In the genomic region with DNA sequence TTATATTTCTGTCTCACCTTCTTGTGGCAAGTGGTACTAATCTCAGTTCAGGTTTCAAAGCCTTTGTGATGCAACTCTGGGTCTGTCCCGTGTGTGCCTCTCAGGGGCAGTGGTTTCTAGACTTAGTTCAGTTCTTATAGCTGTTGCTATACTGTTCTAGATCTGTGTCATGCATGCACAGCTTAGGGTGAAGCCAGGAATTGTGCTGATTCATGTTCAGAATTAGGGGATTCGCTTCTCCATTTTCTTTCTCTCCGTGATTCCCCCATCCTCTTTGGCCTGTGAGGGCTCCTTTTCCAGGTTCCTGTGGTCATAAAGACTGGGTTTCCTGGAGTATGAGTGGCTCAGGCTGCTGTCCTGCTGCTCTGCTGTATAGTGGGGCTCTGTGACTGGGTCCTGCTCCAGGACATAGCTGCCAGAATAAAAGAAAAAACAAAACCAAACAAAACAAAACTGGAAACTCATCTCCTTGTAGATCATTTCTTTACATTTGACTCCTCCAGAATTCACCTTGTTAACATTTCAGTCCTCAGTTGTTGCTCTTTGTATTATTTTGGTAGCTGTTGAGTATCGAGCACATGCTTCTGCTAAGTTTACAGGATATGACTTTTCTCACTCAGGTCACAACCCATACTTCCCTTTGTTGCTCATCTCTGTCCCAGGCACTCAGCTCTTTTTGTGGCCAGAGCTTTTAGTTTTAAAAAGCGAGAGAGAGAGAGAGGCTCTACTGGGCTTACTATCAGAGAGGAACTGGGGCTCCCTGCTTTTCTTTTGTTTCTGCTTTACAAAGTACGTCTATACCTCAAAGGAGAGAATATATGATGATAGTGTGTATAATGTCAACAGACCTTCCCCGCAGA, we compare ENCODE assay signal across 1 cellular context.
TF ChIP-seq lines count a peak whose summit lies in the region.

No MANE protein-coding gene starts in this region.

TF ChIP-seq in K562, 482 proteins besides CTCF, POLR2A, EP300 and RAD21 (continued from another document and continues in another):
- TF ChIP-seq, protein P1, sequence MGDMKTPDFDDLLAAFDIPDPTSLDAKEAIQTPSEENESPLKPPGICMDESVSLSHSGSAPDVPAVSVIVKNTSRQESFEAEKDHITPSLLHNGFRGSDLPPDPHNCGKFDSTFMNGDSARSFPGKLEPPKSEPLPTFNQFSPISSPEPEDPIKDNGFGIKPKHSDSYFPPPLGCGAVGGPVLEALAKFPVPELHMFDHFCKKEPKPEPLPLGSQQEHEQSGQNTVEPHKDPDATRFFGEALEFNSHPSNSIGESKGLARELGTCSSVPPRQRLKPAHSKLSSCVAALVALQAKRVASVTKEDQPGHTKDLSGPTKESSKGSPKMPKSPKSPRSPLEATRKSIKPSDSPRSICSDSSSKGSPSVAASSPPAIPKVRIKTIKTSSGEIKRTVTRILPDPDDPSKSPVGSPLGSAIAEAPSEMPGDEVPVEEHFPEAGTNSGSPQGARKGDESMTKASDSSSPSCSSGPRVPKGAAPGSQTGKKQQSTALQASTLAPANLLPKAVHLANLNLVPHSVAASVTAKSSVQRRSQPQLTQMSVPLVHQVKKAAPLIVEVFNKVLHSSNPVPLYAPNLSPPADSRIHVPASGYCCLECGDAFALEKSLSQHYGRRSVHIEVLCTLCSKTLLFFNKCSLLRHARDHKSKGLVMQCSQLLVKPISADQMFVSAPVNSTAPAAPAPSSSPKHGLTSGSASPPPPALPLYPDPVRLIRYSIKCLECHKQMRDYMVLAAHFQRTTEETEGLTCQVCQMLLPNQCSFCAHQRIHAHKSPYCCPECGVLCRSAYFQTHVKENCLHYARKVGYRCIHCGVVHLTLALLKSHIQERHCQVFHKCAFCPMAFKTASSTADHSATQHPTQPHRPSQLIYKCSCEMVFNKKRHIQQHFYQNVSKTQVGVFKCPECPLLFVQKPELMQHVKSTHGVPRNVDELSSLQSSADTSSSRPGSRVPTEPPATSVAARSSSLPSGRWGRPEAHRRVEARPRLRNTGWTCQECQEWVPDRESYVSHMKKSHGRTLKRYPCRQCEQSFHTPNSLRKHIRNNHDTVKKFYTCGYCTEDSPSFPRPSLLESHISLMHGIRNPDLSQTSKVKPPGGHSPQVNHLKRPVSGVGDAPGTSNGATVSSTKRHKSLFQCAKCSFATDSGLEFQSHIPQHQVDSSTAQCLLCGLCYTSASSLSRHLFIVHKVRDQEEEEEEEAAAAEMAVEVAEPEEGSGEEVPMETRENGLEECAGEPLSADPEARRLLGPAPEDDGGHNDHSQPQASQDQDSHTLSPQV (IDR thresholded peaks at IDR 0.05) = peak; percentile 55; the same call in 1 of the 2 replicates
- TF ChIP-seq NFATC3 (IDR thresholded peaks at IDR 0.05) (no peak), PRMT5 (CRISPR knock-in tag; IDR thresholded peaks at IDR 0.05) (no peak), SMAD4 (CRISPR knock-in tag; conservative IDR thresholded peaks at IDR 0.05) (no peak), PHB (CRISPR knock-in tag; IDR thresholded peaks at IDR 0.05) (no peak), LARP7 (IDR thresholded peaks at IDR 0.05) (no peak), BRF1 (IDR thresholded peaks at IDR 0.05; ENCODE audit: borderline replicate concordance, extremely low read depth, insufficient read length) (no peak), FOXK1 (CRISPR knock-in tag; IDR thresholded peaks at IDR 0.05; ENCODE audit: borderline replicate concordance) (no peak), NFIX (CRISPR knock-in tag; IDR thresholded peaks at IDR 0.05; ENCODE audit: low read depth) (no peak), CREB5 (CRISPR knock-in tag; IDR thresholded peaks at IDR 0.05) (no peak), OTX1 (CRISPR knock-in tag; IDR thresholded peaks at IDR 0.05) (no peak), RBM15 (IDR thresholded peaks at IDR 0.05; ENCODE audit: insufficient read depth, low read length) (no peak), ZNF121 (CRISPR knock-in tag; conservative IDR thresholded peaks at IDR 0.05) (no peak), ETV5 (CRISPR knock-in tag; IDR thresholded peaks at IDR 0.05; ENCODE audit: low read depth) (no peak), ZNF239 (CRISPR knock-in tag; IDR thresholded peaks at IDR 0.05) (no peak), MEIS2 (IDR thresholded peaks at IDR 0.05; ENCODE audit: partially characterized antibody) (no peak), ZNF143 (CRISPR knock-in tag; IDR thresholded peaks at IDR 0.05) (no peak), SMARCE1 (IDR thresholded peaks at IDR 0.05) (peak; percentile 28; the same call in 1 of the 2 replicates), SRSF1 (IDR thresholded peaks at IDR 0.05; ENCODE audit: low read depth, low read length) (no peak), ZNF124 (CRISPR knock-in tag; IDR thresholded peaks at IDR 0.05) (no peak), ZNF551 (CRISPR knock-in tag; IDR thresholded peaks at IDR 0.05) (no peak), CBX2 (IDR thresholded peaks at IDR 0.05; ENCODE audit: insufficient read depth, low read length, poor library complexity, severe bottlenecking) (no peak), TSC22D4 (tag; IDR thresholded peaks at IDR 0.05) (no peak), CBFB (CRISPR knock-in tag; IDR thresholded peaks at IDR 0.05) (no peak), TFAP4 (CRISPR knock-in tag; IDR thresholded peaks at IDR 0.05; ENCODE audit: borderline replicate concordance) (no peak), SUPT5H (IDR thresholded peaks at IDR 0.05) (no peak), EHMT2 (IDR thresholded peaks at IDR 0.05) (no peak), HMGN3 (IDR thresholded peaks at IDR 0.05; ENCODE audit: borderline replicate concordance, extremely low read depth, insufficient read length, low read depth, low read length) (no peak), SLC30A9 (CRISPR knock-in tag; IDR thresholded peaks at IDR 0.05) (no peak), REST (CRISPR knock-in tag; IDR thresholded peaks at IDR 0.05; ENCODE audit: low read depth) (no peak), BCLAF1 (IDR thresholded peaks at IDR 0.05; ENCODE audit: borderline replicate concordance in 1 of 2, control insufficient read depth in 1 of 2, low read depth in 2 of 2, low read length in 1 of 2) (no peak), ETS2 (tag; IDR thresholded peaks at IDR 0.05; ENCODE audit: borderline replicate concordance, poor library complexity, severe bottlenecking) (no peak), ZNF282 (CRISPR knock-in tag; IDR thresholded peaks at IDR 0.05) (no peak), ZSCAN32 (CRISPR knock-in tag; IDR thresholded peaks at IDR 0.05) (no peak), RBFOX2 (IDR thresholded peaks at IDR 0.05; ENCODE audit: low read depth, low read length) (no peak), CAMTA2 (CRISPR knock-in tag; conservative IDR thresholded peaks at IDR 0.05) (no peak), ZNF717 (CRISPR knock-in tag; IDR thresholded peaks at IDR 0.05) (no peak), ZNF347 (CRISPR knock-in tag; IDR thresholded peaks at IDR 0.05; ENCODE audit: low read depth) (no peak), POLR2AphosphoS2 (IDR thresholded peaks at IDR 0.05; ENCODE audit: low read length) (no peak), DDX20 (tag; IDR thresholded peaks at IDR 0.05; ENCODE audit: low read depth) (no peak), E2F3 (CRISPR knock-in tag; IDR thresholded peaks at IDR 0.05) (no peak), RB1 (IDR thresholded peaks at IDR 0.05; ENCODE audit: low read depth) (no peak), ZNF785 (CRISPR knock-in tag; IDR thresholded peaks at IDR 0.05) (no peak), KLF1 (tag; IDR thresholded peaks at IDR 0.05) (no peak), HDAC3 (IDR thresholded peaks at IDR 0.05; ENCODE audit: borderline replicate concordance, partially characterized antibody) (no peak), POLR3G (IDR thresholded peaks at IDR 0.05; ENCODE audit: extremely low read depth, insufficient read length, insufficient replicate concordance) (no peak)
- TF ChIP-seq, protein P2, sequence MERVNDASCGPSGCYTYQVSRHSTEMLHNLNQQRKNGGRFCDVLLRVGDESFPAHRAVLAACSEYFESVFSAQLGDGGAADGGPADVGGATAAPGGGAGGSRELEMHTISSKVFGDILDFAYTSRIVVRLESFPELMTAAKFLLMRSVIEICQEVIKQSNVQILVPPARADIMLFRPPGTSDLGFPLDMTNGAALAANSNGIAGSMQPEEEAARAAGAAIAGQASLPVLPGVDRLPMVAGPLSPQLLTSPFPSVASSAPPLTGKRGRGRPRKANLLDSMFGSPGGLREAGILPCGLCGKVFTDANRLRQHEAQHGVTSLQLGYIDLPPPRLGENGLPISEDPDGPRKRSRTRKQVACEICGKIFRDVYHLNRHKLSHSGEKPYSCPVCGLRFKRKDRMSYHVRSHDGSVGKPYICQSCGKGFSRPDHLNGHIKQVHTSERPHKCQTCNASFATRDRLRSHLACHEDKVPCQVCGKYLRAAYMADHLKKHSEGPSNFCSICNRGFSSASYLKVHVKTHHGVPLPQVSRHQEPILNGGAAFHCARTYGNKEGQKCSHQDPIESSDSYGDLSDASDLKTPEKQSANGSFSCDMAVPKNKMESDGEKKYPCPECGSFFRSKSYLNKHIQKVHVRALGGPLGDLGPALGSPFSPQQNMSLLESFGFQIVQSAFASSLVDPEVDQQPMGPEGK (CRISPR knock-in tag; IDR thresholded peaks at IDR 0.05; ENCODE audit: borderline replicate concordance) = no peak
- TF ChIP-seq, protein P3, sequence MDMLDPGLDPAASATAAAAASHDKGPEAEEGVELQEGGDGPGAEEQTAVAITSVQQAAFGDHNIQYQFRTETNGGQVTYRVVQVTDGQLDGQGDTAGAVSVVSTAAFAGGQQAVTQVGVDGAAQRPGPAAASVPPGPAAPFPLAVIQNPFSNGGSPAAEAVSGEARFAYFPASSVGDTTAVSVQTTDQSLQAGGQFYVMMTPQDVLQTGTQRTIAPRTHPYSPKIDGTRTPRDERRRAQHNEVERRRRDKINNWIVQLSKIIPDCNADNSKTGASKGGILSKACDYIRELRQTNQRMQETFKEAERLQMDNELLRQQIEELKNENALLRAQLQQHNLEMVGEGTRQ (CRISPR knock-in tag; IDR thresholded peaks at IDR 0.05) = no peak
- TF ChIP-seq, protein P4, sequence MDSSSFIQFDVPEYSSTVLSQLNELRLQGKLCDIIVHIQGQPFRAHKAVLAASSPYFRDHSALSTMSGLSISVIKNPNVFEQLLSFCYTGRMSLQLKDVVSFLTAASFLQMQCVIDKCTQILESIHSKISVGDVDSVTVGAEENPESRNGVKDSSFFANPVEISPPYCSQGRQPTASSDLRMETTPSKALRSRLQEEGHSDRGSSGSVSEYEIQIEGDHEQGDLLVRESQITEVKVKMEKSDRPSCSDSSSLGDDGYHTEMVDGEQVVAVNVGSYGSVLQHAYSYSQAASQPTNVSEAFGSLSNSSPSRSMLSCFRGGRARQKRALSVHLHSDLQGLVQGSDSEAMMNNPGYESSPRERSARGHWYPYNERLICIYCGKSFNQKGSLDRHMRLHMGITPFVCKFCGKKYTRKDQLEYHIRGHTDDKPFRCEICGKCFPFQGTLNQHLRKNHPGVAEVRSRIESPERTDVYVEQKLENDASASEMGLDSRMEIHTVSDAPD (CRISPR knock-in tag; IDR thresholded peaks at IDR 0.05) = no peak
